Comparison of ENCODE assay signal across 30 cellular contexts in the genomic region with DNA sequence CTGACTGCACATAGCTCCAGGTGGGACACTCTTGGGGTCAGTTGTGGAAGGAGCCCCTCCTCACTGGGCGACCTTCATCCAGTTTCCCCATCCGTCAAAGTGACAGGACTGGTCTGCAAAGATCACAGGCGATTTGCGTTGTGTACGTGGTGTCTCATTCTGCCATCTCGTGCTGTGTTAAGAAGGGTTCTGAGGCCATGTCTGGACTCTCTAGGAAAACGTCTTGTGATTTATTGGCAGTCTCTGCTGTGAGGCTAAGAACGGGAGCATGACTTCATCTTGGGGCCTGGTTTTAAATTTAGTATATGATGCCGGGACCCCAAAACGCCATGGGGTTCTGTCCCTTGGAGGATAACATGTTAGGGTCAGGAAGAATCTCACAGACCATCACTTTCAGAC.
"Had no signal": no experiment of that assay in that cellular context is flagged by ENCODE, and none has a peak within 500 bp of the region (broad histone marks: within the 10 kb centered on the region; RNA-seq: fewer than 3 reads in every experiment).

No MANE protein-coding gene starts in this region.

- H3K27ac Mint-ChIP-seq: activated CD4-positive, alpha-beta memory T cell treated with anti-CD3 and anti-CD28 coated beads for 36 hours; activated CD4-positive, alpha-beta T cell treated with anti-CD3 and anti-CD28 coated beads, Interleukin-2, amount 10 ng/mL, durations not matched to agents 24 days and 14 days; activated naive CD4-positive, alpha-beta T cell treated with anti-CD3 and anti-CD28 coated beads, Interleukin-2, amount 10 ng/mL, durations not matched to agents 7 days and 5 days; activated naive CD8-positive, alpha-beta T cell treated with anti-CD3 and anti-CD28 coated beads, Interleukin-2, amount 10 ng/mL, durations not matched to agents 7 days and 5 days; activated T-cell treated with anti-CD3 and anti-CD28 coated beads, Interleukin-2, amount 50 U/mL, for 24 hours; naive B cell; stimulated activated effector memory CD8-positive, alpha-beta T cell treated with anti-CD3 and anti-CD28 coated beads, Interleukin-12 subunit alpha, Interleukin-12 subunit beta, amount 100 ng/mL, for 72 hours; stimulated activated naive CD8-positive, alpha-beta T cell treated with anti-CD3 and anti-CD28 coated beads, Interleukin-15, Interleukin-2, amounts not matched to agents 100 ng/mL and 50 ng/mL, for 24 hours; T-helper 17 cell had no signal

- H3K4me1 Mint-ChIP-seq: activated CD4-positive, alpha-beta T cell treated with anti-CD3 and anti-CD28 coated beads, Interleukin-2, amount 10 ng/mL, durations not matched to agents 24 days and 14 days; activated naive CD4-positive, alpha-beta T cell treated with anti-CD3 and anti-CD28 coated beads, Interleukin-2, amount 10 ng/mL, durations not matched to agents 7 days and 5 days; activated naive CD8-positive, alpha-beta T cell treated with anti-CD3 and anti-CD28 coated beads, Interleukin-2, amount 10 ng/mL, durations not matched to agents 7 days and 5 days; naive B cell; stimulated activated effector memory CD8-positive, alpha-beta T cell treated with anti-CD3 and anti-CD28 coated beads, Interleukin-12 subunit alpha, Interleukin-12 subunit beta, amount 100 ng/mL, for 72 hours had no signal

- ATAC-seq: gastroesophageal sphincter; left lung; stimulated activated effector memory CD8-positive, alpha-beta T cell treated with anti-CD3 and anti-CD28 coated beads, Interleukin-12 subunit alpha, Interleukin-12 subunit beta, amount 100 ng/mL, for 72 hours; T-helper 17 cell had no signal

- H3K4me3 ChIP-seq: ascending aorta, coronary artery, dorsolateral prefrontal cortex, gastroesophageal sphincter, left lung, lung, sigmoid colon, upper lobe of left lung, vagina had no signal

- H3K4me3 Mint-ChIP-seq: activated CD4-positive, alpha-beta memory T cell treated with anti-CD3 and anti-CD28 coated beads for 36 hours; activated CD4-positive, alpha-beta T cell treated with anti-CD3 and anti-CD28 coated beads, Interleukin-2, amount 10 ng/mL, durations not matched to agents 24 days and 14 days; activated naive CD4-positive, alpha-beta T cell treated with anti-CD3 and anti-CD28 coated beads, Interleukin-2, amount 10 ng/mL, durations not matched to agents 7 days and 5 days; activated naive CD8-positive, alpha-beta T cell treated with anti-CD3 and anti-CD28 coated beads, Interleukin-2, amount 10 ng/mL, durations not matched to agents 7 days and 5 days; activated T-cell treated with anti-CD3 and anti-CD28 coated beads, Interleukin-2, amount 50 U/mL, for 24 hours; naive B cell; stimulated activated effector memory CD8-positive, alpha-beta T cell treated with anti-CD3 and anti-CD28 coated beads, Interleukin-12 subunit alpha, Interleukin-12 subunit beta, amount 100 ng/mL, for 72 hours; stimulated activated naive CD8-positive, alpha-beta T cell treated with anti-CD3 and anti-CD28 coated beads, Interleukin-15, Interleukin-2, amounts not matched to agents 100 ng/mL and 50 ng/mL, for 24 hours; T-helper 17 cell had no signal

- DNase-seq: activated CD4-positive, alpha-beta memory T cell treated with anti-CD3 and anti-CD28 coated beads for 36 hours; activated CD4-positive, alpha-beta T cell treated with anti-CD3 and anti-CD28 coated beads, Interleukin-2, amount 10 ng/mL, durations not matched to agents 24 days and 14 days; activated CD4-positive, CD25-positive, alpha-beta regulatory T cell treated with anti-CD3 and anti-CD28 coated beads, Interleukin-2, amount 50 U/mL, for 72 hours; activated CD8-positive, alpha-beta memory T cell treated with anti-CD3 and anti-CD28 coated beads, Interleukin-2, amount 50 U/mL, for 48 hours; activated gamma-delta T cell; activated naive CD4-positive, alpha-beta T cell treated with anti-CD3 and anti-CD28 coated beads, Interleukin-2, amount 10 ng/mL, durations not matched to agents 7 days and 5 days; activated naive CD8-positive, alpha-beta T cell treated with anti-CD3 and anti-CD28 coated beads, Interleukin-2, amount 10 ng/mL, durations not matched to agents 7 days and 5 days; activated T-cell treated with anti-CD3 and anti-CD28 coated beads, Interleukin-2, amount 50 U/mL, for 24 hours; dorsolateral prefrontal cortex; effector memory CD4-positive, alpha-beta T cell; erythroblast; head of caudate nucleus; naive B cell; retina; sigmoid colon; small intestine; stimulated activated CD4-positive, alpha-beta T cell treated with anti-CD3 and anti-CD28 coated beads, Interleukin-4, amount 100 ng/mL, for 24 hours; T-helper 17 cell; T1000; upper lobe of left lung had no signal

- H3K27ac ChIP-seq: ascending aorta, coronary artery, dorsolateral prefrontal cortex, gastroesophageal sphincter, left lung, upper lobe of left lung, vagina had no signal

- H3K9me3 ChIP-seq: ascending aorta, gastroesophageal sphincter, left lung, sigmoid colon, upper lobe of left lung, vagina had no signal

- H3K36me3 Mint-ChIP-seq: activated CD4-positive, alpha-beta memory T cell treated with anti-CD3 and anti-CD28 coated beads for 36 hours; activated naive CD4-positive, alpha-beta T cell treated with anti-CD3 and anti-CD28 coated beads, Interleukin-2, amount 10 ng/mL, durations not matched to agents 7 days and 5 days; activated naive CD8-positive, alpha-beta T cell treated with anti-CD3 and anti-CD28 coated beads, Interleukin-2, amount 10 ng/mL, durations not matched to agents 7 days and 5 days; brain; naive B cell; stimulated activated effector memory CD8-positive, alpha-beta T cell treated with anti-CD3 and anti-CD28 coated beads, Interleukin-12 subunit alpha, Interleukin-12 subunit beta, amount 100 ng/mL, for 72 hours had no signal

- H3K27me3 ChIP-seq: ascending aorta, gastroesophageal sphincter, sigmoid colon, upper lobe of left lung, vagina had no signal

- FAIRE-seq: islet of Langerhans, small intestine had no signal

- H3K9me3 Mint-ChIP-seq: activated CD4-positive, alpha-beta memory T cell treated with anti-CD3 and anti-CD28 coated beads for 36 hours; activated CD4-positive, alpha-beta T cell treated with anti-CD3 and anti-CD28 coated beads, Interleukin-2, amount 10 ng/mL, durations not matched to agents 24 days and 14 days; activated naive CD4-positive, alpha-beta T cell treated with anti-CD3 and anti-CD28 coated beads, Interleukin-2, amount 10 ng/mL, durations not matched to agents 7 days and 5 days; activated naive CD8-positive, alpha-beta T cell treated with anti-CD3 and anti-CD28 coated beads, Interleukin-2, amount 10 ng/mL, durations not matched to agents 7 days and 5 days; activated T-cell treated with anti-CD3 and anti-CD28 coated beads, Interleukin-2, amount 50 U/mL, for 24 hours; stimulated activated effector memory CD8-positive, alpha-beta T cell treated with anti-CD3 and anti-CD28 coated beads, Interleukin-12 subunit alpha, Interleukin-12 subunit beta, amount 100 ng/mL, for 72 hours; stimulated activated naive CD8-positive, alpha-beta T cell treated with anti-CD3 and anti-CD28 coated beads, Interleukin-15, Interleukin-2, amounts not matched to agents 100 ng/mL and 50 ng/mL, for 24 hours had no signal

- H3K36me3 ChIP-seq: ascending aorta, gastroesophageal sphincter, left lung, sigmoid colon, upper lobe of left lung, vagina had no signal
